In the genomic region with DNA sequence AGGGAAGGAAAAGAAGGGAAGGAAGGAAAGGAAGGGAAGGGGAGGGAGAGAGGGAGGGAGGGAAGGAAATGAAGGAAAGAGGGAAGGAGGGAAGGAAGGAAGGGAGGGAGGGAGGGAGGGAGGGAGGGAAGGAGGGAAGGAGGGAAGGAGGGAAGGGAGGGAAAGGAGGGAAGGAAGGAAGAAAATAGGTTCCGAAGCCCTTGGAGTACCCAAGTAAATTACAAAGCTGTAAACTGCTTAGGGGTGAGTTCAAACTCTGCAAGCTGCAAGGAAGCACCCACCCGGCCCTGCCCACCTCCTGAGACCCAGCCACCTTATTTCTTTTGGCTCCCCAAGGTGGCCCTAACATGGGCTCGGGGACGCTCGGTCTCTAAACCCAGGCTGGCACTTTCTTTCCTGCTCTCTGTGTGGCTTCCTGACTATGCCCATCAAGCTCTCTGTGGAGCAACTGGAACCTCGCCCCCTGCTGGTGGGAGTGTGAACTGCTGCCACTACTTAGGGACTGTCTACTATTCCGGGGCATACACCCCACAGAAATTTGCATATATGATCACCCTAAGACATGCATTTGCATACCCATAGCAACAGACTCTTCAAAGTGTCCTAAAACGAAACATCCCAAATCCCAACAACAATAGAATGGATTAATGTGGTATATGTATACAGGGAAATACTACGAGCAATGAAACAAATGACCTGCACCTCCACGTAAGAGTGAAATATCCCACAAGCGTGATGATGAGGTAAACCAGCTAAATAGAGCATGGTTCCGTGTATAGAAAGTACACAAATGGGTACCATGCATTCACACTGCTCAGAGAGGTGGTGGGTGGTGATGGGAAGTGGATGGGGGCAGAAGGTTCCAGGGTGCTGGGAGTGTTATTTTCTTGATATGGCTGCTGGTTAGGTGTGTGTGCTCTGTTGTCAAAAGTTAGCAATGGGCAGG, we compare ENCODE assay signal across 8 cellular contexts.
DNase-seq lines count a peak whose midpoint lies in the region; ATAC-seq and TF ChIP-seq lines count a peak whose summit lies in the region.

No MANE protein-coding gene starts in this region.

- DNase-seq in GM12864 (ENCODE audit: low read depth), result no peak
- peak; percentile 83 to 88 for DNase-seq in NCI-H526 (lab: John Stamatoyannopoulos, UW)
- peak; percentile 59 for DNase-seq in activated T-cell treated with anti-CD3 and anti-CD28 coated beads for 1 hour (ENCODE audit: low read depth)
- DNase-seq in foreskin keratinocyte, result no peak
- DNase-seq in stimulated activated CD4-positive, alpha-beta T cell treated with anti-CD3 and anti-CD28 coated beads, Interleukin-15, amount 100 ng/mL, for 24 hours, result peak; percentile 79
- no peak for DNase-seq in NCI-H2029 (lab: John Stamatoyannopoulos, UW)
- no peak for DNase-seq in NCI-H510A treated with DMSO at 0.1 percent for 48 hours (lab: John Stamatoyannopoulos, UW)

- H3K27ac ChIP-seq in foreskin keratinocyte, result no peak overlapping the region

- TF ChIP-seq CTCF in GM12864 (IDR thresholded peaks at IDR 0.05; ENCODE audit: low read depth, low read length, missing control alignments) (peak; percentile 77), foreskin keratinocyte (conservative IDR thresholded peaks at IDR 0.05) (peak; percentile 62)

- H3K4me3 ChIP-seq in GM12864 (ENCODE audit: low read depth, low read length), result no peak overlapping the region

- peak; percentile 72 for ATAC-seq in GM21825 (IDR thresholded peaks at IDR 0.05; ENCODE audit: unreplicated experiment)
- ATAC-seq in foreskin keratinocyte, result peak; percentile 38

- no peaks in the 10 kb centered on the region for H3K4me1 ChIP-seq in foreskin keratinocyte

- H3K27me3 ChIP-seq in foreskin keratinocyte, result no peaks in the 10 kb centered on the region

Comparison
In these comparisons a context has a peak if more than half of its experiments do, and no peak if none do; other contexts are left out.
1. DNase-seq: peak in NCI-H526 (2 of 2), activated T-cell treated with anti-CD3 and anti-CD28 coated beads for 1 hour (single experiment) and stimulated activated CD4-positive, alpha-beta T cell treated with anti-CD3 and anti-CD28 coated beads, Interleukin-15, amount 100 ng/mL, for 24 hours (single experiment); none in GM12864 (single experiment), foreskin keratinocyte (0 of 2), NCI-H2029 (single experiment) and NCI-H510A treated with DMSO at 0.1 percent for 48 hours (single experiment).